9 cellular contexts compared by ENCODE assay signal in genomic region chr1:173864179-173864867, GRCh38. TPM values are rescaled to one million over a fixed set of nuclear protein-coding genes. Genes with fewer than 3 reads are reported as not detected.
A peak's percentile ranks its signal among the peaks of the same experiment; 100 is the strongest.
DNase-seq lines count a peak whose midpoint lies in the region; ATAC-seq and TF ChIP-seq lines count a peak whose summit lies in the region.
"Had no signal": no experiment of that assay in that cellular context is flagged by ENCODE, and none has a peak within 500 bp of the region (broad histone marks: within the 10 kb centered on the region; RNA-seq: fewer than 3 reads in every experiment).

No MANE protein-coding gene starts in this region.

- DNase-seq in DND-41 (no peak), LHCN-M2 (ENCODE audit: low read depth) (peak; percentile 18), amniotic epithelial cell (ENCODE audit: low read depth) (peak; percentile 50), natural killer cell (no peak), DMS79 (lab: John Stamatoyannopoulos, UW) (no peak), caudate nucleus (lab: John Stamatoyannopoulos, UW) (no peak)
- no peak for DNase-seq in stimulated activated CD4-positive, alpha-beta T cell treated with anti-CD3 and anti-CD28 coated beads, Interleukin-12 subunit alpha, Interleukin-12 subunit beta, amount 100 ng/mL, for 4 hours
- DNase-seq: heart right ventricle had no signal

- no peak overlapping the region; the same call in 1 of the 2 replicates for H3K9ac ChIP-seq in DND-41 (ENCODE audit: low read depth, low read length)

- H3K4me1 Mint-ChIP-seq in natural killer cell: peaks cover 50 to 51% of the 10 kb centered on the region in 2 donors

- H3K4me2 ChIP-seq in DND-41 (ENCODE audit: insufficient read depth, low read length): peak overlapping the region; percentile 69; the same call in 1 of the 2 replicates

- H3K4me1 ChIP-seq in DND-41 (ENCODE audit: insufficient read depth, low read length): peaks cover 41% of the 10 kb centered on the region

- peaks cover 30% of the 10 kb centered on the region for H3K36me3 Mint-ChIP-seq in natural killer cell

- H3K27me3 Mint-ChIP-seq in natural killer cell (ENCODE audit: low read depth in 2 of 2): no peaks in the 10 kb centered on the region

- peaks cover 27% of the 10 kb centered on the region; the same call in 1 of the 2 replicates for H4K20me1 ChIP-seq in DND-41 (ENCODE audit: insufficient read depth, low read length)

- H3K79me2 ChIP-seq in DND-41 (ENCODE audit: insufficient read depth, low read length): peaks cover 36% of the 10 kb centered on the region

- H3K36me3 ChIP-seq in DND-41 (ENCODE audit: insufficient read depth, low read length): peaks cover 71% of the 10 kb centered on the region

- peak overlapping the region in 1 of 2 experiments; percentile 25; a peak in 1 of 4 replicates for H3K4me3 ChIP-seq in DND-41 (ENCODE audit: low read depth in 1 of 2, low read length in 2 of 2)

- no peak overlapping the region for H3K27ac ChIP-seq in DND-41 (ENCODE audit: low read length)
- no peak overlapping the region for H3K27ac ChIP-seq in caudate nucleus (ENCODE audit: low read depth, low read length)

- intact Hi-C loops in natural killer cell (cut with micrococcal nuclease): loop anchor here (10.0 kb wide), 1 partner anchor 300 kb away; no protein-coding TSS in a partner anchor

- H3K27ac Mint-ChIP-seq in natural killer cell: peak overlapping the region; percentile 91 to 97

- TF ChIP-seq CTCF in DND-41 (IDR thresholded peaks at IDR 0.05; ENCODE audit: borderline replicate concordance, extremely low read depth, low read length, poor library complexity, severe bottlenecking): no peak
- no peak for TF ChIP-seq CTCF in natural killer cell (IDR thresholded peaks at IDR 0.05)

- H3K4me3 Mint-ChIP-seq in natural killer cell: no peak overlapping the region

- no peak for ATAC-seq in DND-41 (ENCODE audit: insufficient read depth, low read depth)
- no peak for ATAC-seq in natural killer cell
- ATAC-seq in GM18907 (IDR thresholded peaks at IDR 0.05; ENCODE audit: unreplicated experiment): no peak
- ATAC-seq: heart right ventricle had no signal

- H3K27me3 ChIP-seq in DND-41 (ENCODE audit: insufficient read depth, low read length, poor library complexity): no peaks in the 10 kb centered on the region
- H3K27me3 ChIP-seq: heart right ventricle had no signal

- no peaks in the 10 kb centered on the region for H3K9me3 Mint-ChIP-seq in natural killer cell

- H3K9me3 ChIP-seq in DND-41 (ENCODE audit: insufficient read depth, low read length, severe bottlenecking): no peaks in the 10 kb centered on the region
- H3K9me3 ChIP-seq: heart right ventricle had no signal

- H2AFZ ChIP-seq in DND-41 (ENCODE audit: low read depth, low read length): no peak overlapping the region

RNA-seq across cellular contexts. Expression of gene GAS5, which starts 3.5 kb away (rescaled TPM):
- 337 and 409 TPM in 2 replicates for total RNA-seq in LHCN-M2 (2014; rRNA removed)
- 436 TPM for polyA plus RNA-seq in LHCN-M2 (2012)
- 100 to 1,000 TPM; 208 to 299 (median 214) TPM for total RNA-seq in natural killer cell

RNA-seq across cellular contexts. Expression of gene ZBTB37, which starts 3.9 kb away (rescaled TPM):
- total RNA-seq in LHCN-M2 (2014; rRNA removed): 4.3 and 4.9 TPM in 2 replicates
- 1.4 TPM for polyA plus RNA-seq in LHCN-M2 (2012)
- 10 to 100 TPM; 38.2 to 47.3 (median 39.8) TPM for total RNA-seq in natural killer cell

RNA-seq across cellular contexts. Expression of gene CENPL, which starts 39.6 kb away (rescaled TPM):
- total RNA-seq in LHCN-M2 (2014; rRNA removed) (31.1 and 32.9 TPM in 2 replicates), natural killer cell (10 to 100 TPM in 2 of 3 donors, 1 to 10 TPM in 1; 8.8 to 16.4 (median 10.0) TPM)
- 8.4 TPM for polyA plus RNA-seq in LHCN-M2 (2012)

RNA-seq across cellular contexts. Expression of gene DARS2, which starts 39.9 kb away (rescaled TPM):
- total RNA-seq in LHCN-M2 (2014; rRNA removed) (22.2 and 27.1 TPM in 2 replicates), natural killer cell (1 to 10 TPM; 5.0 to 8.4 (median 5.8) TPM)
- 13.0 TPM for polyA plus RNA-seq in LHCN-M2 (2012)

RNA-seq across cellular contexts. Expression of gene SERPINC1, which starts 52.8 kb away (rescaled TPM):
- not detected in 2 replicates for total RNA-seq in LHCN-M2 (2014; rRNA removed)
- 0.05 TPM for polyA plus RNA-seq in LHCN-M2 (2012)
- total RNA-seq in natural killer cell: under 1 TPM in 2 of 3 donors, not detected in 1; 0.38 to 0.48 TPM

Comparison
In these comparisons a context has a peak if more than half of its experiments do, and no peak if none do; other contexts are left out.
1. DNase-seq: peak in LHCN-M2 (single experiment) and amniotic epithelial cell (single experiment); none in DND-41 (single experiment), natural killer cell (single experiment), DMS79 (single experiment), stimulated activated CD4-positive, alpha-beta T cell treated with anti-CD3 and anti-CD28 coated beads, Interleukin-12 subunit alpha, Interleukin-12 subunit beta, amount 100 ng/mL, for 4 hours (single experiment) and caudate nucleus (0 of 61).